ENCODE assay signal across 11 cellular contexts in genomic region chr2:216690451-216691209, GRCh38. TPM values are rescaled to one million over a fixed set of nuclear protein-coding genes. Genes with fewer than 3 reads are reported as not detected.
DNase-seq lines count a peak whose midpoint lies in the region; ATAC-seq and TF ChIP-seq lines count a peak whose summit lies in the region.
"Had no signal": no experiment of that assay in that cellular context is flagged by ENCODE, and none has a peak within 500 bp of the region (broad histone marks: within the 10 kb centered on the region; RNA-seq: fewer than 3 reads in every experiment).

No MANE protein-coding gene starts in this region.

- peak overlapping the region; percentile 64 for H2AFZ ChIP-seq in mammary epithelial cell (ENCODE audit: low read depth, low read length)

- intact Hi-C loops in mammary epithelial cell (cut with micrococcal nuclease) = no loop called here

- dilution Hi-C loops in mammary epithelial cell (cut with HindIII; ENCODE audit: low sequenced_read_pairs) = loop anchor here (25.0 kb wide), 2 partner anchors 447 to 1022 kb away; no protein-coding TSS in a partner anchor

- WGBS in mammary epithelial cell (ENCODE audit: low coverage, missing lambda C conversion rate) = 49% methylated on average over 3 of the region's 17 CpGs

- no peak overlapping the region for H3K27ac Mint-ChIP-seq in activated CD4-positive, alpha-beta memory T cell treated with anti-CD3 and anti-CD28 coated beads, Interleukin-2, amount 10 ng/mL, durations not matched to agents 7 days and 5 days
- H3K27ac Mint-ChIP-seq: activated T-helper 2 cell treated with anti-CD3 and anti-CD28 coated beads, Interferon-gamma antibody, Interleukin-2, Interleukin-4, amounts not matched to agents 10 μg/mL and 5 μg/mL and 100 μg/mL, durations not matched to agents 14 hours and 24 hours and 36 hours had no signal

- H3K4me1 ChIP-seq in mammary epithelial cell (ENCODE audit: insufficient read depth, low read length) (peaks cover 40% of the 10 kb centered on the region), thoracic aorta (ENCODE audit: control insufficient read depth in 1 of 2, low read depth in 2 of 2) (peaks cover 43 to 57% of the 10 kb centered on the region in 2 donors)

- BruUV-seq in mammary epithelial cell (replicated peaks; lab: Mats Ljungman, UMichigan) = no TSS peak

- H3K4me2 ChIP-seq in mammary epithelial cell (ENCODE audit: insufficient read depth, low read depth, low read length) = peak overlapping the region; percentile 70

- no peak overlapping the region for H3K9ac ChIP-seq in mammary epithelial cell (ENCODE audit: insufficient read depth, low read length)

- POLR2A ChIA-PET in activated CD4-positive, alpha-beta memory T cell treated with anti-CD3 and anti-CD28 coated beads, Interleukin-2, amount 10 ng/mL, durations not matched to agents 7 days and 5 days (lab: Charles Lee) = no interaction called here

- H3K9me3 Mint-ChIP-seq in activated CD4-positive, alpha-beta memory T cell treated with anti-CD3 and anti-CD28 coated beads, Interleukin-2, amount 10 ng/mL, durations not matched to agents 7 days and 5 days = no peaks in the 10 kb centered on the region
- H3K9me3 Mint-ChIP-seq: activated T-helper 2 cell treated with anti-CD3 and anti-CD28 coated beads, Interferon-gamma antibody, Interleukin-2, Interleukin-4, amounts not matched to agents 10 μg/mL and 5 μg/mL and 100 μg/mL, durations not matched to agents 14 hours and 24 hours and 36 hours had no signal

- ATAC-seq in thoracic aorta (ENCODE audit: insufficient number of reproducible peaks, low FRiP score, low read depth) = peak; percentile 51
- ATAC-seq: A549, Panc1 had no signal

- H3K27ac ChIP-seq in mammary epithelial cell (ENCODE audit: insufficient read depth, low read depth, low read length) (peak overlapping the region; percentile 40), thoracic aorta (peak overlapping the region; percentile 92 to 96)
- H3K27ac ChIP-seq: A549 had no signal

- H3K79me2 ChIP-seq in mammary epithelial cell (ENCODE audit: insufficient read depth, low read length) = no peaks in the 10 kb centered on the region

- H3K36me3 Mint-ChIP-seq in activated CD4-positive, alpha-beta memory T cell treated with anti-CD3 and anti-CD28 coated beads, Interleukin-2, amount 10 ng/mL, durations not matched to agents 7 days and 5 days (ENCODE audit: low read depth) = no peaks in the 10 kb centered on the region

- TF ChIP-seq CTCF in mammary epithelial cell (conservative IDR thresholded peaks at IDR 0.05 in 1 of 2, IDR thresholded peaks at IDR 0.05 in 1 of 2; ENCODE audit: extremely low read depth in 1 of 2, insufficient read depth in 1 of 2, low read depth in 1 of 2, low read length in 2 of 2) (no peak), thoracic aorta (IDR thresholded peaks at IDR 0.05) (no peak)

- in situ Hi-C loops in mammary epithelial cell (cut with MboI; ENCODE audit: low sequenced_read_pairs in 2 of 2) = loop anchor here (5.0 to 25.0 kb wide), 4 partner anchors 472 to 1022 kb away; no protein-coding TSS in a partner anchor

- H3K9me3 ChIP-seq in mammary epithelial cell (replicated peaks; ENCODE audit: insufficient read depth, low read length) (no peaks in the 10 kb centered on the region), thoracic aorta (no peaks in the 10 kb centered on the region)
- H3K9me3 ChIP-seq: A549 had no signal

- peaks cover 62% of the 10 kb centered on the region for H3K27me3 Mint-ChIP-seq in activated CD4-positive, alpha-beta memory T cell treated with anti-CD3 and anti-CD28 coated beads, Interleukin-2, amount 10 ng/mL, durations not matched to agents 7 days and 5 days

- H3K4me3 ChIP-seq in mammary epithelial cell (replicated peaks in 1 of 3; ENCODE audit: insufficient read depth in 1 of 3, low read depth in 2 of 3, low read length in 3 of 3) = peak overlapping the region in 2 of 3 experiments; percentile 17 to 25
- H3K4me3 ChIP-seq in thoracic aorta = peak overlapping the region; percentile 86
- H3K4me3 ChIP-seq: A549 had no signal

- DNase-seq in NCI-H1417 (lab: John Stamatoyannopoulos, UW) (peak in 2 of 3 experiments; percentile 43 to 63), NCI-H1417 treated with DMSO at 0.1 percent for 48 hours (lab: John Stamatoyannopoulos, UW) (no peak), mammary epithelial cell (no peak), left kidney (ENCODE audit: low read depth, low spot score) (peak; percentile 74), thoracic aorta (ENCODE audit: low spot score) (peak; percentile 63), NCI-H510A (lab: John Stamatoyannopoulos, UW) (no peak), NCI-H2029 treated with DMSO at 0.1 percent for 48 hours (lab: John Stamatoyannopoulos, UW) (no peak)
- DNase-seq in activated CD4-positive, alpha-beta memory T cell treated with anti-CD3 and anti-CD28 coated beads, Interleukin-2, amount 10 ng/mL, durations not matched to agents 7 days and 5 days = no peak

- H3K36me3 ChIP-seq in mammary epithelial cell (ENCODE audit: insufficient read depth, low read length) (no peaks in the 10 kb centered on the region), thoracic aorta (peaks cover 4% of the 10 kb centered on the region)

- peaks cover 22% of the 10 kb centered on the region for H3K4me1 Mint-ChIP-seq in activated CD4-positive, alpha-beta memory T cell treated with anti-CD3 and anti-CD28 coated beads, Interleukin-2, amount 10 ng/mL, durations not matched to agents 7 days and 5 days

- H4K20me1 ChIP-seq in mammary epithelial cell (ENCODE audit: insufficient read depth, low read length) = no peaks in the 10 kb centered on the region

- H3K4me3 Mint-ChIP-seq in activated CD4-positive, alpha-beta memory T cell treated with anti-CD3 and anti-CD28 coated beads, Interleukin-2, amount 10 ng/mL, durations not matched to agents 7 days and 5 days = no peak overlapping the region

- CTCF ChIA-PET in mammary epithelial cell (lab: Charles Lee; ENCODE audit: low non-redundant PET) = no interaction called here
- CTCF ChIA-PET in activated CD4-positive, alpha-beta memory T cell treated with anti-CD3 and anti-CD28 coated beads, Interleukin-2, amount 10 ng/mL, durations not matched to agents 7 days and 5 days (lab: Charles Lee) = no interaction called here

- H3K27me3 ChIP-seq in mammary epithelial cell (ENCODE audit: insufficient read depth, low read length) = peaks cover 4% of the 10 kb centered on the region
- H3K27me3 ChIP-seq in thoracic aorta (replicated peaks; ENCODE audit: insufficient read depth) = no peaks in the 10 kb centered on the region

RNA-seq across cellular contexts. Expression of gene IGFBP5, which starts 4.7 kb away (rescaled TPM):
- total RNA-seq in mammary epithelial cell (100 to 1,000 TPM in 1 of 2 donors, under 1 TPM in 1; 0.07 to 266 TPM), thoracic aorta (1,000 to 10,000 TPM in 1 of 2 donors, 100 to 1,000 TPM in 1; 482 to 2,105 TPM)
- polyA plus RNA-seq in mammary epithelial cell = 0.11 TPM
- polyA minus RNA-seq in mammary epithelial cell = not detected
- not detected for total RNA-seq in activated CD4-positive, alpha-beta memory T cell treated with anti-CD3 and anti-CD28 coated beads, Interleukin-2, amount 10 ng/mL, durations not matched to agents 7 days and 5 days
- total RNA-seq: activated T-helper 2 cell treated with anti-CD3 and anti-CD28 coated beads, Interferon-gamma antibody, Interleukin-2, Interleukin-4, amounts not matched to agents 10 μg/mL and 5 μg/mL and 100 μg/mL, durations not matched to agents 14 hours and 24 hours and 36 hours had no signal

RNA-seq across cellular contexts. Expression of gene IGFBP2, which starts 57.4 kb away (rescaled TPM):
- total RNA-seq in mammary epithelial cell (1,000 to 10,000 TPM in 1 of 2 donors, 100 to 1,000 TPM in 1; 782 to 1,729 TPM), thoracic aorta (1,000 to 10,000 TPM in 1 of 2 donors, 100 to 1,000 TPM in 1; 608 to 2,156 TPM)
- 501 TPM for polyA plus RNA-seq in mammary epithelial cell
- polyA minus RNA-seq in mammary epithelial cell = 221 TPM
- 1 to 10 TPM in 1 of 2 experiments, under 1 TPM in 1; 0.83 to 1.2 TPM for total RNA-seq in activated CD4-positive, alpha-beta memory T cell treated with anti-CD3 and anti-CD28 coated beads, Interleukin-2, amount 10 ng/mL, durations not matched to agents 7 days and 5 days

Comparison
In these comparisons a context has a peak if more than half of its experiments do, and no peak if none do; other contexts are left out.
1. DNase-seq: peak in NCI-H1417 (2 of 3), left kidney (single experiment) and thoracic aorta (single experiment); none in NCI-H1417 treated with DMSO at 0.1 percent for 48 hours (single experiment), mammary epithelial cell (single experiment), activated CD4-positive, alpha-beta memory T cell treated with anti-CD3 and anti-CD28 coated beads, Interleukin-2, amount 10 ng/mL, durations not matched to agents 7 days and 5 days (single experiment), NCI-H510A (single experiment) and NCI-H2029 treated with DMSO at 0.1 percent for 48 hours (single experiment).
2. RNA of gene IGFBP2, which starts 57.4 kb away (total RNA-seq): 608 to 2,156 TPM in thoracic aorta and 782 to 1,729 TPM in mammary epithelial cell; 0.83 to 1.2 TPM in activated CD4-positive, alpha-beta memory T cell treated with anti-CD3 and anti-CD28 coated beads, Interleukin-2, amount 10 ng/mL, durations not matched to agents 7 days and 5 days; every median in the first group is over 100 times any median in the second.